37 cellular contexts compared by ENCODE assay signal in the genomic region with DNA sequence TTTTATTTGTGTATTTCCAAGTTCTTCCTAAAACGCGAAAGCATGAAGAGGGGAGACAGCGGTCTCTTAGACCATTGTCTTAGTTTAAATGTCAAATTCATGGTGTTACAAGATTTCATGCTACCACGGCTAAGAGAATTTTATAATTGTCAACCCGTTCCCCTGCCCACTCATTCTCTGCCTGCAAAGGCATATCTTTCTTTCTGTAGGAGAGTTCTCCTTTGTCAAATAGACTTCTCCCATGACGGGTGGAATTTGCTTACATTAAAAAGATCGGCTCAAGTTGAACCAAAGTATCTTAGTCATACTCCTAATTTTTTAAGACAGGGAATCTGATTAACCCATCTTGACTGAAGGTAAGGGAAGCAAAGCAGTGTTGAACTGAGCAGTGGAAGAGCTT.
"Had no signal": no experiment of that assay in that cellular context is flagged by ENCODE, and none has a peak within 500 bp of the region (broad histone marks: within the 10 kb centered on the region; RNA-seq: fewer than 3 reads in every experiment).

No MANE protein-coding gene starts in this region.

- H3K36me3 ChIP-seq: adrenal gland, ascending aorta, brain microvascular endothelial cell, breast epithelium, cardiac muscle cell had no signal

- ATAC-seq: activated naive CD4-positive, alpha-beta T cell treated with anti-CD3 and anti-CD28 coated beads, Interleukin-2, amount 50 U/mL, for 72 hours; activated naive CD8-positive, alpha-beta T cell treated with anti-CD3 and anti-CD28 coated beads, Interleukin-2, amount 50 U/mL, for 24 hours; activated T-cell treated with anti-CD3 and anti-CD28 coated beads, Interleukin-2, amount 50 U/mL, for 4 hours; activated T-cell treated with anti-CD3 and anti-CD28 coated beads, Interleukin-2, amount 50 U/mL, for 72 hours; activated T-helper 17 cell treated with anti-CD3 and anti-CD28 coated beads, Interleukin-2, amount 50 U/mL, for 72 hours; body of pancreas had no signal

- H3K27ac Mint-ChIP-seq: activated naive CD4-positive, alpha-beta T cell treated with anti-CD3 and anti-CD28 coated beads for 36 hours; activated naive CD4-positive, alpha-beta T cell treated with anti-CD3 and anti-CD28 coated beads, Interleukin-2, amount 10 ng/mL, durations not matched to agents 7 days and 5 days; activated naive CD4-positive, alpha-beta T cell treated with anti-CD3 and anti-CD28 coated beads, Interleukin-2, amount 50 U/mL, for 24 hours; activated naive CD4-positive, alpha-beta T cell treated with anti-CD3 and anti-CD28 coated beads, Interleukin-2, amount 50 U/mL, for 72 hours; activated naive CD8-positive, alpha-beta T cell; activated naive CD8-positive, alpha-beta T cell treated with anti-CD3 and anti-CD28 coated beads for 36 hours; activated naive CD8-positive, alpha-beta T cell treated with anti-CD3 and anti-CD28 coated beads, Interleukin-2, amount 10 ng/mL, durations not matched to agents 7 days and 5 days; activated naive CD8-positive, alpha-beta T cell treated with anti-CD3 and anti-CD28 coated beads, Interleukin-2, amount 50 U/mL, for 24 hours; activated T-cell treated with anti-CD3 and anti-CD28 coated beads, Interleukin-2, amount 50 U/mL, for 24 hours; activated T-cell treated with anti-CD3 and anti-CD28 coated beads, Interleukin-2, amount 50 U/mL, for 72 hours; activated T-helper 1 cell treated with anti-CD3 and anti-CD28 coated beads, Interleukin-12 subunit alpha, Interleukin-12 subunit beta, Interleukin-2, Interleukin-4 antibody, amounts not matched to agents 30 ng/mL and 10 ng/mL and 1 ng/mL, durations not matched to agents 14 hours and 24 hours and 36 hours; activated T-helper 17 cell treated with anti-CD3 and anti-CD28 coated beads, Interleukin-2, amount 50 U/mL, for 72 hours; activated T-helper 2 cell treated with anti-CD3 and anti-CD28 coated beads, Interferon-gamma antibody, Interleukin-2, Interleukin-4, amounts not matched to agents 10 μg/mL and 5 μg/mL and 100 μg/mL, durations not matched to agents 14 hours and 24 hours and 36 hours; brain had no signal

- H3K27me3 ChIP-seq: adrenal gland, ascending aorta, body of pancreas, brain microvascular endothelial cell, breast epithelium, cardiac muscle cell had no signal

- H3K36me3 Mint-ChIP-seq: activated naive CD4-positive, alpha-beta T cell treated with anti-CD3 and anti-CD28 coated beads, Interleukin-2, amount 10 ng/mL, durations not matched to agents 7 days and 5 days; activated naive CD4-positive, alpha-beta T cell treated with anti-CD3 and anti-CD28 coated beads, Interleukin-2, amount 50 U/mL, for 24 hours; activated naive CD4-positive, alpha-beta T cell treated with anti-CD3 and anti-CD28 coated beads, Interleukin-2, amount 50 U/mL, for 72 hours; activated naive CD8-positive, alpha-beta T cell; activated naive CD8-positive, alpha-beta T cell treated with anti-CD3 and anti-CD28 coated beads for 36 hours; activated naive CD8-positive, alpha-beta T cell treated with anti-CD3 and anti-CD28 coated beads, Interleukin-2, amount 10 ng/mL, durations not matched to agents 7 days and 5 days; brain had no signal

- H3K4me1 ChIP-seq: adrenal gland, ascending aorta, body of pancreas, breast epithelium had no signal

- DNase-seq: activated effector memory CD4-positive, alpha-beta T cell treated with anti-CD3 and anti-CD28 coated beads, Interleukin-2, amount 50 U/mL, for 16 hours; activated effector memory CD4-positive, alpha-beta T cell treated with Interleukin-2 at 50 U/mL for 16 hours; activated gamma-delta T cell; activated gamma-delta T cell treated with Interleukin-2 at 50 U/mL for 16 hours; activated naive CD4-positive, alpha-beta T cell; activated naive CD4-positive, alpha-beta T cell treated with anti-CD3 and anti-CD28 coated beads for 36 hours; activated naive CD4-positive, alpha-beta T cell treated with anti-CD3 and anti-CD28 coated beads, Interleukin-2, amount 10 ng/mL, durations not matched to agents 7 days and 5 days; activated naive CD4-positive, alpha-beta T cell treated with anti-CD3 and anti-CD28 coated beads, Interleukin-2, amount 50 U/mL, for 16 hours; activated naive CD4-positive, alpha-beta T cell treated with Interleukin-2 at 50 U/mL for 16 hours; activated naive CD8-positive, alpha-beta T cell treated with anti-CD3 and anti-CD28 coated beads for 36 hours; activated naive CD8-positive, alpha-beta T cell treated with anti-CD3 and anti-CD28 coated beads, Interleukin-2, amount 10 ng/mL, durations not matched to agents 7 days and 5 days; activated naive CD8-positive, alpha-beta T cell treated with anti-CD3 and anti-CD28 coated beads, Interleukin-2, amount 50 U/mL, for 24 hours; activated T-cell treated with anti-CD3 and anti-CD28 coated beads, Interleukin-2, amount 50 U/mL, for 1 hour; activated T-cell treated with anti-CD3 and anti-CD28 coated beads, Interleukin-2, amount 50 U/mL, for 24 hours; activated T-cell treated with anti-CD3 and anti-CD28 coated beads, Interleukin-2, amount 50 U/mL, for 4 hours; activated T-cell treated with anti-CD3 and anti-CD28 coated beads, Interleukin-2, amount 50 U/mL, for 48 hours; activated T-cell treated with anti-CD3 and anti-CD28 coated beads, Interleukin-2, amount 50 U/mL, for 72 hours; adrenal gland; amniotic stem cell; amygdala; anterior cingulate cortex; aorta; body of pancreas; brain microvascular endothelial cell; central memory CD4-positive, alpha-beta T cell; cerebellar nuclear complex had no signal

- H3K27ac ChIP-seq: adrenal gland, ascending aorta, body of pancreas, brain microvascular endothelial cell, breast epithelium, cardiac muscle cell had no signal

- H3K4me3 Mint-ChIP-seq: activated naive CD4-positive, alpha-beta T cell treated with anti-CD3 and anti-CD28 coated beads for 36 hours; activated naive CD4-positive, alpha-beta T cell treated with anti-CD3 and anti-CD28 coated beads, Interleukin-2, amount 10 ng/mL, durations not matched to agents 7 days and 5 days; activated naive CD4-positive, alpha-beta T cell treated with anti-CD3 and anti-CD28 coated beads, Interleukin-2, amount 50 U/mL, for 24 hours; activated naive CD8-positive, alpha-beta T cell; activated naive CD8-positive, alpha-beta T cell treated with anti-CD3 and anti-CD28 coated beads for 36 hours; activated naive CD8-positive, alpha-beta T cell treated with anti-CD3 and anti-CD28 coated beads, Interleukin-2, amount 10 ng/mL, durations not matched to agents 7 days and 5 days; activated naive CD8-positive, alpha-beta T cell treated with anti-CD3 and anti-CD28 coated beads, Interleukin-2, amount 50 U/mL, for 24 hours; activated T-cell treated with anti-CD3 and anti-CD28 coated beads, Interleukin-2, amount 50 U/mL, for 24 hours; activated T-cell treated with anti-CD3 and anti-CD28 coated beads, Interleukin-2, amount 50 U/mL, for 4 hours; activated T-cell treated with anti-CD3 and anti-CD28 coated beads, Interleukin-2, amount 50 U/mL, for 72 hours; activated T-helper 1 cell treated with anti-CD3 and anti-CD28 coated beads, Interleukin-12 subunit alpha, Interleukin-12 subunit beta, Interleukin-2, Interleukin-4 antibody, amounts not matched to agents 30 ng/mL and 10 ng/mL and 1 ng/mL, durations not matched to agents 14 hours and 24 hours and 36 hours; activated T-helper 17 cell treated with anti-CD3 and anti-CD28 coated beads, Interleukin-2, amount 50 U/mL, for 72 hours; brain; central memory CD8-positive, alpha-beta T cell had no signal

- H3K4me3 ChIP-seq: adrenal gland, ascending aorta, body of pancreas, breast epithelium, cardiac muscle cell had no signal

- H3K27me3 Mint-ChIP-seq: activated naive CD4-positive, alpha-beta T cell treated with anti-CD3 and anti-CD28 coated beads, Interleukin-2, amount 10 ng/mL, durations not matched to agents 7 days and 5 days; activated naive CD4-positive, alpha-beta T cell treated with anti-CD3 and anti-CD28 coated beads, Interleukin-2, amount 50 U/mL, for 24 hours; activated T-cell treated with anti-CD3 and anti-CD28 coated beads, Interleukin-2, amount 50 U/mL, for 24 hours; central memory CD8-positive, alpha-beta T cell had no signal

- H3K4me1 Mint-ChIP-seq: activated naive CD4-positive, alpha-beta T cell treated with anti-CD3 and anti-CD28 coated beads, Interleukin-2, amount 10 ng/mL, durations not matched to agents 7 days and 5 days; activated naive CD4-positive, alpha-beta T cell treated with anti-CD3 and anti-CD28 coated beads, Interleukin-2, amount 50 U/mL, for 24 hours; activated naive CD8-positive, alpha-beta T cell treated with anti-CD3 and anti-CD28 coated beads for 36 hours; activated naive CD8-positive, alpha-beta T cell treated with anti-CD3 and anti-CD28 coated beads, Interleukin-2, amount 10 ng/mL, durations not matched to agents 7 days and 5 days; activated naive CD8-positive, alpha-beta T cell treated with anti-CD3 and anti-CD28 coated beads, Interleukin-2, amount 50 U/mL, for 24 hours; activated T-helper 17 cell treated with anti-CD3 and anti-CD28 coated beads, Interleukin-2, amount 50 U/mL, for 72 hours; brain; central memory CD8-positive, alpha-beta T cell had no signal

- H3K9me3 Mint-ChIP-seq: activated naive CD4-positive, alpha-beta T cell treated with anti-CD3 and anti-CD28 coated beads for 36 hours; activated naive CD4-positive, alpha-beta T cell treated with anti-CD3 and anti-CD28 coated beads, Interleukin-2, amount 10 ng/mL, durations not matched to agents 7 days and 5 days; activated naive CD4-positive, alpha-beta T cell treated with anti-CD3 and anti-CD28 coated beads, Interleukin-2, amount 50 U/mL, for 24 hours; activated naive CD4-positive, alpha-beta T cell treated with anti-CD3 and anti-CD28 coated beads, Interleukin-2, amount 50 U/mL, for 72 hours; activated naive CD8-positive, alpha-beta T cell treated with anti-CD3 and anti-CD28 coated beads for 36 hours; activated naive CD8-positive, alpha-beta T cell treated with anti-CD3 and anti-CD28 coated beads, Interleukin-2, amount 10 ng/mL, durations not matched to agents 7 days and 5 days; activated naive CD8-positive, alpha-beta T cell treated with anti-CD3 and anti-CD28 coated beads, Interleukin-2, amount 50 U/mL, for 24 hours; activated T-cell treated with anti-CD3 and anti-CD28 coated beads, Interleukin-2, amount 50 U/mL, for 24 hours; activated T-cell treated with anti-CD3 and anti-CD28 coated beads, Interleukin-2, amount 50 U/mL, for 4 hours; activated T-cell treated with anti-CD3 and anti-CD28 coated beads, Interleukin-2, amount 50 U/mL, for 72 hours; activated T-helper 1 cell treated with anti-CD3 and anti-CD28 coated beads, Interleukin-12 subunit alpha, Interleukin-12 subunit beta, Interleukin-2, Interleukin-4 antibody, amounts not matched to agents 30 ng/mL and 10 ng/mL and 1 ng/mL, durations not matched to agents 14 hours and 24 hours and 36 hours; activated T-helper 17 cell treated with anti-CD3 and anti-CD28 coated beads, Interleukin-2, amount 50 U/mL, for 72 hours; activated T-helper 2 cell treated with anti-CD3 and anti-CD28 coated beads, Interferon-gamma antibody, Interleukin-2, Interleukin-4, amounts not matched to agents 10 μg/mL and 5 μg/mL and 100 μg/mL, durations not matched to agents 14 hours and 24 hours and 36 hours; brain; central memory CD8-positive, alpha-beta T cell had no signal
